23 cellular contexts compared by ENCODE assay signal in the genomic region with DNA sequence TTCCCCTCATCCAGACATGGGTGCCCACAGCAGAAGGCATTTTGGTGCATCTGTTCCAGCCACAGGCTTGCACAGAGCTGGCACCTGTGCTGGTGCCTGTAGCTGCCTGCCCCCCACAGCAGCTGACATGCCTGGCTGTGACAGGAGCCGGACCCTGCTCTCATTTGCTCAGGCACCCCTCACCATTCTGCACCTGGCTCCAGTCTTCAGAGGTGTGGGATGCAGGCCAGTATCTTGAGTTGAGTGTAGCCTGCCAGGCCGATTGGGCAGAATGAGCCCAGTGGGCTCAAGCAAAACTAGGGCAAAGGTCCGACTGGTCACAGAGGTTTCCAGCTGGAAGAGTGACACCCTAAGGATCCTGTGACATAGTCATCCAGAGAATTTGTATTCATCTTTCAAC.
"Had no signal": no experiment of that assay in that cellular context is flagged by ENCODE, and none has a peak within 500 bp of the region (broad histone marks: within the 10 kb centered on the region; RNA-seq: fewer than 3 reads in every experiment).

No MANE protein-coding gene starts in this region.

- H3K4me1 Mint-ChIP-seq: natural killer cell; stimulated activated memory B cell treated with anti-CD40 and anti-IgM and Interleukin-4, amounts not matched to agents 10 μg/mL and 1 μg/mL and 100 μg/mL, for 72 hours had no signal

- H3K4me1 ChIP-seq: esophagus squamous epithelium, left lung, lower lobe of right lung, spleen, tibial nerve, upper lobe of left lung had no signal

- DNase-seq: cerebellar nuclear complex; cortex of kidney; effector memory CD8-positive, alpha-beta T cell; erythroblast; esophagus squamous epithelium; foreskin melanocyte; glutamatergic neuron; kidney; lower lobe of right lung; natural killer cell; occipital lobe; ovary; sigmoid colon; spleen; stimulated activated CD4-positive, alpha-beta T cell treated with anti-CD3 and anti-CD28 coated beads, Interleukin-4, amount 100 ng/mL, for 4 hours; stimulated activated naive CD8-positive, alpha-beta T cell treated with anti-CD3 and anti-CD28 coated beads, Interleukin-15, Interleukin-2, amounts not matched to agents 100 U/mL and 50 U/mL, for 24 hours had no signal

- H2AFZ ChIP-seq: hepatocyte had no signal

- H3K27ac Mint-ChIP-seq: effector memory CD8-positive, alpha-beta T cell; natural killer cell; stimulated activated memory B cell treated with anti-CD40 and anti-IgM and Interleukin-4, amounts not matched to agents 10 μg/mL and 1 μg/mL and 100 μg/mL, for 72 hours had no signal

- H3K4me3 Mint-ChIP-seq: effector memory CD8-positive, alpha-beta T cell; natural killer cell; stimulated activated memory B cell treated with anti-CD40 and anti-IgM and Interleukin-4, amounts not matched to agents 10 μg/mL and 1 μg/mL and 100 μg/mL, for 72 hours had no signal

- H3K9me3 ChIP-seq: esophagus squamous epithelium, lower lobe of right lung, ovary, sigmoid colon had no signal

- H3K36me3 Mint-ChIP-seq: natural killer cell; stimulated activated memory B cell treated with anti-CD40 and anti-IgM and Interleukin-4, amounts not matched to agents 10 μg/mL and 1 μg/mL and 100 μg/mL, for 72 hours had no signal

- H3K79me2 ChIP-seq: hepatocyte had no signal

- H3K9me3 Mint-ChIP-seq: stimulated activated memory B cell treated with anti-CD40 and anti-IgM and Interleukin-4, amounts not matched to agents 10 μg/mL and 1 μg/mL and 100 μg/mL, for 72 hours had no signal

- H3K36me3 ChIP-seq: esophagus squamous epithelium, left lung, lower lobe of right lung, ovary, sigmoid colon, spleen, thoracic aorta, tibial nerve, upper lobe of left lung had no signal

- H3K27me3 Mint-ChIP-seq: effector memory CD8-positive, alpha-beta T cell; stimulated activated memory B cell treated with anti-CD40 and anti-IgM and Interleukin-4, amounts not matched to agents 10 μg/mL and 1 μg/mL and 100 μg/mL, for 72 hours had no signal

- H3K27ac ChIP-seq: esophagus squamous epithelium, hepatocyte, left lung, lower lobe of right lung, ovary, sigmoid colon, skin epidermis, spleen, thoracic aorta, tibial nerve, upper lobe of left lung had no signal

- H3K27me3 ChIP-seq: esophagus squamous epithelium, hepatocyte, left lung, ovary, sigmoid colon, spleen, tibial nerve, upper lobe of left lung had no signal

- ATAC-seq: effector memory CD8-positive, alpha-beta T cell; left lung; natural killer cell; stimulated activated memory B cell treated with anti-CD40 and anti-IgM and Interleukin-4, amounts not matched to agents 10 μg/mL and 1 μg/mL and 100 μg/mL, for 72 hours; stimulated activated naive CD8-positive, alpha-beta T cell treated with anti-CD3 and anti-CD28 coated beads, Interleukin-15, Interleukin-2, amounts not matched to agents 100 U/mL and 50 U/mL, for 24 hours had no signal

- H3K4me2 ChIP-seq: hepatocyte had no signal

- H3K4me3 ChIP-seq: esophagus squamous epithelium, hepatocyte, left lung, lower lobe of right lung, ovary, sigmoid colon, skin epidermis, spleen, thoracic aorta, tibial nerve, upper lobe of left lung had no signal
